1 cellular context compared by ENCODE assay signal in genomic region chr1:92076363-92076762, GRCh38.
TF ChIP-seq lines count a peak whose summit lies in the region.

No MANE protein-coding gene starts in this region.

TF ChIP-seq in HEK293, 187 proteins besides CTCF, POLR2A, EP300 and RAD21 (continued from another document and continues in another):
- TF ChIP-seq ZNF692 (tag by site-specific recombination; IDR thresholded peaks at IDR 0.05) (no peak), ZNF140 (tag by site-specific recombination; IDR thresholded peaks at IDR 0.05) (peak; percentile 34; the same call in 1 of the 2 replicates), ZNF555 (tag by site-specific recombination; conservative IDR thresholded peaks at IDR 0.05) (peak; percentile 80), KLF9 (tag by site-specific recombination; IDR thresholded peaks at IDR 0.05; ENCODE audit: low read depth) (no peak), ZNF416 (tag by site-specific recombination; IDR thresholded peaks at IDR 0.05) (no peak), AEBP2 (tag by site-specific recombination; IDR thresholded peaks at IDR 0.05; ENCODE audit: borderline replicate concordance) (no peak), ZEB2 (tag by site-specific recombination; IDR thresholded peaks at IDR 0.05) (no peak), ZNF777 (tag by site-specific recombination; IDR thresholded peaks at IDR 0.05; ENCODE audit: borderline replicate concordance) (no peak), ZNF341 (tag by site-specific recombination; IDR thresholded peaks at IDR 0.05; ENCODE audit: low read depth) (no peak), ZSCAN18 (tag by site-specific recombination; IDR thresholded peaks at IDR 0.05) (no peak), ZSCAN16 (tag by site-specific recombination; IDR thresholded peaks at IDR 0.05) (no peak), SALL2 (tag by site-specific recombination; IDR thresholded peaks at IDR 0.05; ENCODE audit: borderline replicate concordance) (no peak), ZNF394 (tag by site-specific recombination; IDR thresholded peaks at IDR 0.05; ENCODE audit: borderline replicate concordance) (peak; percentile 94), YY2 (tag by site-specific recombination; IDR thresholded peaks at IDR 0.05) (no peak), SCRT2 (tag by site-specific recombination; IDR thresholded peaks at IDR 0.05) (no peak), ZNF404 (tag by site-specific recombination; IDR thresholded peaks at IDR 0.05) (0 out of 2 replicates have a peak, but pooled peaks have one; percentile 33), ZBTB8A (tag by site-specific recombination; IDR thresholded peaks at IDR 0.05) (peak; percentile 65), ZNF544 (tag by site-specific recombination; IDR thresholded peaks at IDR 0.05) (no peak), ZSCAN23 (tag by site-specific recombination; IDR thresholded peaks at IDR 0.05) (no peak), GFI1B (tag by site-specific recombination; IDR thresholded peaks at IDR 0.05) (no peak), ZXDB (tag by site-specific recombination; IDR thresholded peaks at IDR 0.05) (peak; percentile 59), ZNF155 (tag by site-specific recombination; IDR thresholded peaks at IDR 0.05) (no peak), KLF10 (tag by site-specific recombination; IDR thresholded peaks at IDR 0.05) (no peak), ZNF654 (tag by site-specific recombination; IDR thresholded peaks at IDR 0.05; ENCODE audit: low read depth) (peak; percentile 28; the same call in 1 of the 2 replicates), ZNF513 (tag by site-specific recombination; IDR thresholded peaks at IDR 0.05) (no peak), ZNF132 (tag by site-specific recombination; IDR thresholded peaks at IDR 0.05; ENCODE audit: borderline replicate concordance) (no peak), ZNF37A (tag by site-specific recombination; IDR thresholded peaks at IDR 0.05) (no peak), ZNF596 (tag by site-specific recombination; IDR thresholded peaks at IDR 0.05) (no peak), ZNF211 (tag by site-specific recombination; IDR thresholded peaks at IDR 0.05; ENCODE audit: low read depth) (no peak), ZNF350 (tag by site-specific recombination; IDR thresholded peaks at IDR 0.05) (no peak), ZNF280D (tag by site-specific recombination; IDR thresholded peaks at IDR 0.05) (no peak), ZNF16 (tag by site-specific recombination; IDR thresholded peaks at IDR 0.05; ENCODE audit: low read depth) (no peak), ZNF621 (tag by site-specific recombination; IDR thresholded peaks at IDR 0.05) (no peak), ATF2 (tag by site-specific recombination; IDR thresholded peaks at IDR 0.05; ENCODE audit: low read depth) (no peak), ZNF623 (tag by site-specific recombination; IDR thresholded peaks at IDR 0.05) (peak; percentile 76), ZNF157 (tag by site-specific recombination; IDR thresholded peaks at IDR 0.05) (no peak), BCL11B (tag by site-specific recombination; IDR thresholded peaks at IDR 0.05; ENCODE audit: low read depth) (no peak), MYNN (tag by site-specific recombination; IDR thresholded peaks at IDR 0.05; ENCODE audit: borderline replicate concordance) (no peak), ZNF239 (tag by site-specific recombination; IDR thresholded peaks at IDR 0.05) (no peak), ZNF112 (tag by site-specific recombination; IDR thresholded peaks at IDR 0.05) (no peak), ZNF660 (tag by site-specific recombination; IDR thresholded peaks at IDR 0.05) (no peak)
- TF ChIP-seq, protein P1, sequence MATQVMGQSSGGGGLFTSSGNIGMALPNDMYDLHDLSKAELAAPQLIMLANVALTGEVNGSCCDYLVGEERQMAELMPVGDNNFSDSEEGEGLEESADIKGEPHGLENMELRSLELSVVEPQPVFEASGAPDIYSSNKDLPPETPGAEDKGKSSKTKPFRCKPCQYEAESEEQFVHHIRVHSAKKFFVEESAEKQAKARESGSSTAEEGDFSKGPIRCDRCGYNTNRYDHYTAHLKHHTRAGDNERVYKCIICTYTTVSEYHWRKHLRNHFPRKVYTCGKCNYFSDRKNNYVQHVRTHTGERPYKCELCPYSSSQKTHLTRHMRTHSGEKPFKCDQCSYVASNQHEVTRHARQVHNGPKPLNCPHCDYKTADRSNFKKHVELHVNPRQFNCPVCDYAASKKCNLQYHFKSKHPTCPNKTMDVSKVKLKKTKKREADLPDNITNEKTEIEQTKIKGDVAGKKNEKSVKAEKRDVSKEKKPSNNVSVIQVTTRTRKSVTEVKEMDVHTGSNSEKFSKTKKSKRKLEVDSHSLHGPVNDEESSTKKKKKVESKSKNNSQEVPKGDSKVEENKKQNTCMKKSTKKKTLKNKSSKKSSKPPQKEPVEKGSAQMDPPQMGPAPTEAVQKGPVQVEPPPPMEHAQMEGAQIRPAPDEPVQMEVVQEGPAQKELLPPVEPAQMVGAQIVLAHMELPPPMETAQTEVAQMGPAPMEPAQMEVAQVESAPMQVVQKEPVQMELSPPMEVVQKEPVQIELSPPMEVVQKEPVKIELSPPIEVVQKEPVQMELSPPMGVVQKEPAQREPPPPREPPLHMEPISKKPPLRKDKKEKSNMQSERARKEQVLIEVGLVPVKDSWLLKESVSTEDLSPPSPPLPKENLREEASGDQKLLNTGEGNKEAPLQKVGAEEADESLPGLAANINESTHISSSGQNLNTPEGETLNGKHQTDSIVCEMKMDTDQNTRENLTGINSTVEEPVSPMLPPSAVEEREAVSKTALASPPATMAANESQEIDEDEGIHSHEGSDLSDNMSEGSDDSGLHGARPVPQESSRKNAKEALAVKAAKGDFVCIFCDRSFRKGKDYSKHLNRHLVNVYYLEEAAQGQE (tag by site-specific recombination; IDR thresholded peaks at IDR 0.05): peak; percentile 61; the same call in 1 of the 2 replicates
- TF ChIP-seq, protein P2, sequence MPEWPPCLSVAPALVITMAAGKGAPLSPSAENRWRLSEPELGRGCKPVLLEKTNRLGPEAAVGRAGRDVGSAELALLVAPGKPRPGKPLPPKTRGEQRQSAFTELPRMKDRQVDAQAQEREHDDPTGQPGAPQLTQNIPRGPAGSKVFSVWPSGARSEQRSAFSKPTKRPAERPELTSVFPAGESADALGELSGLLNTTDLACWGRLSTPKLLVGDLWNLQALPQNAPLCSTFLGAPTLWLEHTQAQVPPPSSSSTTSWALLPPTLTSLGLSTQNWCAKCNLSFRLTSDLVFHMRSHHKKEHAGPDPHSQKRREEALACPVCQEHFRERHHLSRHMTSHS (tag by site-specific recombination; IDR thresholded peaks at IDR 0.05): no peak
- TF ChIP-seq, protein P3, sequence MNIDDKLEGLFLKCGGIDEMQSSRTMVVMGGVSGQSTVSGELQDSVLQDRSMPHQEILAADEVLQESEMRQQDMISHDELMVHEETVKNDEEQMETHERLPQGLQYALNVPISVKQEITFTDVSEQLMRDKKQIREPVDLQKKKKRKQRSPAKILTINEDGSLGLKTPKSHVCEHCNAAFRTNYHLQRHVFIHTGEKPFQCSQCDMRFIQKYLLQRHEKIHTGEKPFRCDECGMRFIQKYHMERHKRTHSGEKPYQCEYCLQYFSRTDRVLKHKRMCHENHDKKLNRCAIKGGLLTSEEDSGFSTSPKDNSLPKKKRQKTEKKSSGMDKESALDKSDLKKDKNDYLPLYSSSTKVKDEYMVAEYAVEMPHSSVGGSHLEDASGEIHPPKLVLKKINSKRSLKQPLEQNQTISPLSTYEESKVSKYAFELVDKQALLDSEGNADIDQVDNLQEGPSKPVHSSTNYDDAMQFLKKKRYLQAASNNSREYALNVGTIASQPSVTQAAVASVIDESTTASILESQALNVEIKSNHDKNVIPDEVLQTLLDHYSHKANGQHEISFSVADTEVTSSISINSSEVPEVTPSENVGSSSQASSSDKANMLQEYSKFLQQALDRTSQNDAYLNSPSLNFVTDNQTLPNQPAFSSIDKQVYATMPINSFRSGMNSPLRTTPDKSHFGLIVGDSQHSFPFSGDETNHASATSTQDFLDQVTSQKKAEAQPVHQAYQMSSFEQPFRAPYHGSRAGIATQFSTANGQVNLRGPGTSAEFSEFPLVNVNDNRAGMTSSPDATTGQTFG (tag by site-specific recombination; IDR thresholded peaks at IDR 0.05; ENCODE audit: borderline replicate concordance): no peak
